21 cellular contexts compared by ENCODE assay signal in the genomic region with DNA sequence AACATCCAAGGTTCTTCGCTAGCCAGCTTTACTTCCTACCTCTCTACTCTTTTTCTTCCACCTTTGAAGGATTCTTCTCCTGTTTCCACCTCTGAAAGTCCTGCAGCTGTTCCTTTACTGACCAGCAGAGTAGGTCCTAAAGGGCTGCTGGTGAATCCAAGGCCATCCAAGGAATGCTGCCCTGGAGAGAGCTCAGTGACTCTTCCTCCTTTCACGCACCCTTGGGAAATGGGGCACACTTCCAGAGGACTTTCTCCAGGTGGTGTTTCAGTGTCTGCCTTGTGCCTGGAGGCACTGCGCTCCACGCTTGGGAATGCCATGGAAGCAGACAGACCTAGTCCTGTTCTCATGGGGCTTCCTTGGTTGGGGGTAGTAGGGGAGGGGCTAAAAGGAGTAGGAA.
"Had no signal": no experiment of that assay in that cellular context is flagged by ENCODE, and none has a peak within 500 bp of the region (broad histone marks: within the 10 kb centered on the region; RNA-seq: fewer than 3 reads in every experiment).

No MANE protein-coding gene starts in this region.

- H3K27me3 ChIP-seq: foreskin keratinocyte, sigmoid colon, stomach, transverse colon had no signal

- H3K27ac ChIP-seq: foreskin keratinocyte, sigmoid colon, skin epidermis, stomach, thoracic aorta, transverse colon had no signal

- H3K27me3 Mint-ChIP-seq: dendritic cell treated with granulocyte-macrophage colony-stimulating factor and Interleukin-4, amounts not matched to agents 40 ng/mL and 50 ng/mL, for 4 days had no signal

- H3K4me3 Mint-ChIP-seq: dendritic cell treated with granulocyte-macrophage colony-stimulating factor and Interleukin-4, amounts not matched to agents 40 ng/mL and 50 ng/mL, for 4 days; naive thymus-derived CD4-positive, alpha-beta T cell; nephron progenitor cell had no signal

- ATAC-seq: foreskin keratinocyte; left colon; left ventricle myocardium superior; naive thymus-derived CD4-positive, alpha-beta T cell had no signal

- FAIRE-seq: colon, endothelial cell of umbilical vein, kidney, urothelium cell line had no signal

- H3K9me3 ChIP-seq: sigmoid colon, stomach, thoracic aorta, transverse colon had no signal

- H3K36me3 Mint-ChIP-seq: naive thymus-derived CD4-positive, alpha-beta T cell had no signal

- DNase-seq: erythroblast; foreskin keratinocyte; kidney; left colon; left ventricle myocardium superior; mesenchymal stem cell; naive thymus-derived CD4-positive, alpha-beta T cell; nephron progenitor cell; sigmoid colon; stimulated activated CD4-positive, alpha-beta T cell treated with anti-CD3 and anti-CD28 coated beads, Interleukin-12 subunit alpha, Interleukin-12 subunit beta, amount 100 ng/mL, for 4 hours; stimulated activated naive CD4-positive, alpha-beta T cell; stomach; substantia nigra; transverse colon had no signal

- H3K4me3 ChIP-seq: lung, sigmoid colon, skin epidermis, stomach, thoracic aorta, transverse colon had no signal

- H3K9me3 Mint-ChIP-seq: dendritic cell treated with granulocyte-macrophage colony-stimulating factor and Interleukin-4, amounts not matched to agents 40 ng/mL and 50 ng/mL, for 4 days; naive thymus-derived CD4-positive, alpha-beta T cell; nephron progenitor cell had no signal

- H3K27ac Mint-ChIP-seq: dendritic cell treated with granulocyte-macrophage colony-stimulating factor and Interleukin-4, amounts not matched to agents 40 ng/mL and 50 ng/mL, for 4 days; naive thymus-derived CD4-positive, alpha-beta T cell; nephron progenitor cell had no signal

- H3K36me3 ChIP-seq: sigmoid colon, stomach, thoracic aorta, transverse colon had no signal

- H3K4me1 ChIP-seq: foreskin keratinocyte, sigmoid colon, stomach, transverse colon had no signal

- H3K4me1 Mint-ChIP-seq: naive thymus-derived CD4-positive, alpha-beta T cell; nephron progenitor cell had no signal
